In the genomic region with DNA sequence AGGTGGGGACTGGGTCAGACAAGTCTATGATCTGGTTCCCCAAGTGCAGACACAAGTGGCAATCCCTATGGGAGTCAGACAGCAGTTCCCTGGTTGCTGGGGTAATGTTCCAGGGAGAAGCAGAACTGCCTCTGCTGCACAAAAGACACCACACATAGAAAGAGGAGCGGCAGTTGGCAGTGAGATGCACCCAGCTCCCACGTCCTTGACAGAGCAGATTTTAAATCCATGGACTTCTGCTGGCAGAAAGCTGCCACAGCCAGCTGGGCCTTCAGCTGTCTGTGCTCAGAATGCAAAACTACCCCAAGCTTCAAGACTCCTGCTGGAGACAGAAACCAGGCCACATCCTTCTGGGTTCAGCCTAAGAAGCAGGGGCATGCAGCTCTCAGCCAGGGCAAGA, we compare ENCODE assay signal across 17 cellular contexts.
"Had no signal": no experiment of that assay in that cellular context is flagged by ENCODE, and none has a peak within 500 bp of the region (broad histone marks: within the 10 kb centered on the region; RNA-seq: fewer than 3 reads in every experiment).

No MANE protein-coding gene starts in this region.

- DNase-seq: effector CD8-positive, alpha-beta T cell; foreskin melanocyte; heart left ventricle; left lung; mesendoderm; naive thymus-derived CD8-positive, alpha-beta T cell; retina; right lobe of liver; spleen; stimulated activated CD4-positive, alpha-beta T cell treated with anti-CD3 and anti-CD28 coated beads, Interleukin-15, amount 100 ng/mL, for 24 hours; stimulated activated CD4-positive, alpha-beta T cell treated with anti-CD3 and anti-CD28 coated beads, Interleukin-1b, Interleukin-23, amount 100 ng/mL, for 48 hours; stimulated activated CD4-positive, alpha-beta T cell treated with anti-CD3 and anti-CD28 coated beads, Interleukin-4, amount 100 ng/mL, for 24 hours; transverse colon had no signal

- H3K9me3 ChIP-seq: neutrophil, right lobe of liver had no signal

- H3K4me3 ChIP-seq: coronary artery, heart left ventricle, left lung, lung, right lobe of liver, spleen, thoracic aorta, transverse colon had no signal

- H3K27ac ChIP-seq: coronary artery, heart left ventricle, left lung, neutrophil, right lobe of liver, spleen, thoracic aorta, transverse colon had no signal

- H3K27me3 ChIP-seq: heart left ventricle, left lung, neutrophil, right lobe of liver, spleen, transverse colon had no signal

- H3K4me1 ChIP-seq: heart left ventricle, left lung, right lobe of liver, spleen, transverse colon had no signal

- H3K36me3 ChIP-seq: heart left ventricle, left lung, neutrophil, right lobe of liver, spleen, thoracic aorta, transverse colon had no signal
